ENCODE assay signal across 1 cellular context in genomic region chr15:43105778-43106485, GRCh38.
A peak's percentile ranks its signal among the peaks of the same experiment; 100 is the strongest.
TF ChIP-seq lines count a peak whose summit lies in the region.

TSS of gene UBR1 (minus strand) at chr15:43106038. CDS start at chr15:43106022, 16 bp downstream.

TF ChIP-seq in HepG2, 621 proteins besides CTCF, POLR2A, EP300 and RAD21 (continued from another document and continues in another):
- TF ChIP-seq SNAPC4 (CRISPR knock-in tag; IDR thresholded peaks at IDR 0.05) (peak; percentile 5; the same call in 1 of the 2 replicates), NBN (conservative IDR thresholded peaks at IDR 0.05) (no peak), MBNL3 (CRISPR knock-in tag; conservative IDR thresholded peaks at IDR 0.05) (no peak), KMT2B (CRISPR knock-in tag; IDR thresholded peaks at IDR 0.05) (peak; percentile 92), CEBPZ (IDR thresholded peaks at IDR 0.05; ENCODE audit: low read length) (no peak), TCF7L2 (IDR thresholded peaks at IDR 0.05; ENCODE audit: low read depth, low read length) (no peak), ZMYM2 (CRISPR knock-in tag; IDR thresholded peaks at IDR 0.05) (peak; percentile 30; the same call in 1 of the 2 replicates), ZNF138 (CRISPR knock-in tag; IDR thresholded peaks at IDR 0.05; ENCODE audit: low read depth) (no peak), ZBTB38 (CRISPR knock-in tag; IDR thresholded peaks at IDR 0.05) (0 out of 2 replicates have a peak, but pooled peaks have one; percentile 72), HOXA3 (CRISPR knock-in tag; IDR thresholded peaks at IDR 0.05) (peak; percentile 90), ERF (CRISPR knock-in tag; IDR thresholded peaks at IDR 0.05) (peak; percentile 51; the same call in 1 of the 2 replicates), ZNF839 (CRISPR knock-in tag; IDR thresholded peaks at IDR 0.05; ENCODE audit: borderline replicate concordance) (no peak), TGIF2 (CRISPR knock-in tag; IDR thresholded peaks at IDR 0.05) (peak; percentile 73; the same call in 1 of the 2 replicates), TFAP4 (IDR thresholded peaks at IDR 0.05; ENCODE audit: borderline replicate concordance, low read depth) (no peak), RNF219 (CRISPR knock-in tag; IDR thresholded peaks at IDR 0.05) (no peak), MXD1 (CRISPR knock-in tag; IDR thresholded peaks at IDR 0.05) (no peak; the same call in 1 of the 2 replicates), RFX3 (CRISPR knock-in tag; IDR thresholded peaks at IDR 0.05) (no peak), ZNF704 (CRISPR knock-in tag; IDR thresholded peaks at IDR 0.05; ENCODE audit: borderline replicate concordance) (peak; percentile 62; the same call in 1 of the 2 replicates), ZNF773 (CRISPR knock-in tag; IDR thresholded peaks at IDR 0.05; ENCODE audit: borderline replicate concordance) (no peak), ZHX1 (CRISPR knock-in tag; IDR thresholded peaks at IDR 0.05; ENCODE audit: low read depth) (peak; percentile 67), FOXP4 (CRISPR knock-in tag; IDR thresholded peaks at IDR 0.05) (0 out of 2 replicates have a peak, but pooled peaks have one; percentile 17), ZNF343 (CRISPR knock-in tag; IDR thresholded peaks at IDR 0.05) (no peak), ZNF530 (CRISPR knock-in tag; IDR thresholded peaks at IDR 0.05; ENCODE audit: low read depth) (no peak), SOX6 (IDR thresholded peaks at IDR 0.05) (no peak), SOX6 (CRISPR knock-in tag; IDR thresholded peaks at IDR 0.05) (no peak; the same call in 1 of the 2 replicates), ZNF577 (CRISPR knock-in tag; IDR thresholded peaks at IDR 0.05; ENCODE audit: borderline replicate concordance, low read depth) (no peak), ZNF776 (CRISPR knock-in tag; IDR thresholded peaks at IDR 0.05) (0 out of 2 replicates have a peak, but pooled peaks have one; percentile 27), CBX2 (IDR thresholded peaks at IDR 0.05; ENCODE audit: low read depth, low read length) (no peak), CBX2 (CRISPR knock-in tag; IDR thresholded peaks at IDR 0.05; ENCODE audit: low read depth) (no peak), ZNF777 (CRISPR knock-in tag; IDR thresholded peaks at IDR 0.05) (0 out of 2 replicates have a peak, but pooled peaks have one; percentile 47), CBX1 (IDR thresholded peaks at IDR 0.05; ENCODE audit: low read depth) (no peak), NAIF1 (CRISPR knock-in tag; IDR thresholded peaks at IDR 0.05; ENCODE audit: borderline replicate concordance) (no peak; the same call in 1 of the 2 replicates), RERE (CRISPR knock-in tag; IDR thresholded peaks at IDR 0.05; ENCODE audit: low read depth) (no peak)
